Comparison of ENCODE assay signal across 8 cellular contexts in the genomic region with DNA sequence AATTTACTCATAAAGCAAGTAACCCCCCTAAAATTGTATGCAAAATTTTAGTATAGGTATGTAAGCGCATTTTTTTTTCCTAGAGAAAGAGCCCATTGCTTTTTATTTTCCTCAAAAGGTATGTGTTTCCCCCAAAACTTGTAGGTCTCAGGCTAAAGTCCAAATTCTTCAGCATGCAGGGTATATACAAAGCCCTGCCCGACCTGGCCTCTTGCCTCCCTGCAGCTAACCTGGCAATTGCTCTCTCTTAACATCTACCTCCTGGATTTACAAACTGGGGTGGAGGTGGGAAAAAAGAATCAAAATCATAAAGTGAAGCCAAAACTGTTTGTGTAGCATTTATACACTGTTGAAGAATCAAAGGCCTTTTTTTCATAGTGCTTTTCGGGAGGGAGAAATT.
A peak's percentile ranks its signal among the peaks of the same experiment; 100 is the strongest.
DNase-seq lines count a peak whose midpoint lies in the region; ATAC-seq and TF ChIP-seq lines count a peak whose summit lies in the region.

No MANE protein-coding gene starts in this region.

- no peak for TF ChIP-seq CTCF in fibroblast of the aortic adventitia (IDR thresholded peaks at IDR 0.05; ENCODE audit: insufficient read depth, low read length)
- TF ChIP-seq CTCF in RWPE1 (conservative IDR thresholded peaks at IDR 0.05; ENCODE audit: low read depth): no peak

- peak overlapping the region; percentile 76 for H3K4me3 ChIP-seq in fibroblast of the aortic adventitia (ENCODE audit: low read depth, low read length)
- H3K4me3 ChIP-seq in skeletal muscle tissue (ENCODE audit: low read length in 3 of 3): peak overlapping the region; percentile 72 to 79 (median 74)

- H3K9ac ChIP-seq in skeletal muscle tissue (ENCODE audit: low read depth in 1 of 3, low read length in 3 of 3): peak overlapping the region; percentile 69 to 97 (median 90)

- CTCF ChIA-PET in RWPE1 (lab: Yijun Ruan, JAX): no interaction called here

- H3K9me3 ChIP-seq in skeletal muscle tissue (ENCODE audit: control insufficient read depth in 3 of 3, low read length in 3 of 3): no peaks in the 10 kb centered on the region

- ATAC-seq in HG02759 (IDR thresholded peaks at IDR 0.05; ENCODE audit: unreplicated experiment): no peak

- peaks cover 36 to 48% (median 42%) of the 10 kb centered on the region in 3 donors for H3K4me1 ChIP-seq in skeletal muscle tissue (ENCODE audit: control insufficient read depth in 3 of 3, insufficient read depth in 3 of 3, low read length in 3 of 3)

- H3K27me3 ChIP-seq in skeletal muscle tissue (ENCODE audit: control insufficient read depth in 3 of 3, insufficient read depth in 3 of 3, low read length in 3 of 3): no peaks in the 10 kb centered on the region

- DNase-seq in DMS53 (lab: John Stamatoyannopoulos, UW): peak; percentile 9
- DNase-seq in DMS53 treated with DMSO at 0.1 percent for 48 hours (lab: John Stamatoyannopoulos, UW; ENCODE audit: unreplicated experiment): no peak
- DNase-seq in SW480 (ENCODE audit: low spot score): peak; percentile 11
- no peak for DNase-seq in fibroblast of the aortic adventitia (ENCODE audit: low read depth)
- DNase-seq in RWPE1 (ENCODE audit: low spot score): no peak
- no peak for DNase-seq in GDM1 (lab: John Stamatoyannopoulos, UW)

- peak overlapping the region; percentile 99 for H3K27ac ChIP-seq in skeletal muscle tissue (ENCODE audit: low read depth, low read length)
- H3K27ac ChIP-seq in RWPE1: no peak overlapping the region

- H3K36me3 ChIP-seq in skeletal muscle tissue (ENCODE audit: control insufficient read depth in 3 of 3, insufficient read depth in 3 of 3, low read length in 3 of 3): peaks cover 0 to 6% (median 4%) of the 10 kb centered on the region in 3 donors

- POLR2A ChIA-PET in RWPE1 (lab: Yijun Ruan, JAX; ENCODE audit: low non-redundant PET): interaction anchor here (0.5 to 1.6 kb wide), 3 partner anchors 12 to 407 kb away, joined by 3 to 4 read pairs (median 4); no protein-coding TSS in a partner anchor

Comparison
In these comparisons a context has a peak if more than half of its experiments do, and no peak if none do; other contexts are left out.
1. DNase-seq: peak in DMS53 (single experiment) and SW480 (single experiment); none in DMS53 treated with DMSO at 0.1 percent for 48 hours (single experiment), fibroblast of the aortic adventitia (single experiment), RWPE1 (single experiment) and GDM1 (single experiment).